ENCODE assay signal across 38 cellular contexts in genomic region chr1:34132161-34132420, GRCh38. TPM values are rescaled to one million over a fixed set of nuclear protein-coding genes. Genes with fewer than 3 reads are reported as not detected.
"Had no signal": no experiment of that assay in that cellular context is flagged by ENCODE, and none has a peak within 500 bp of the region (broad histone marks: within the 10 kb centered on the region; RNA-seq: fewer than 3 reads in every experiment).

No MANE protein-coding gene starts in this region.

- H3K9me3 Mint-ChIP-seq: activated B cell treated with CpG ODN at 0.5 μM for 24 hours; activated CD4-positive, alpha-beta memory T cell treated with anti-CD3 and anti-CD28 coated beads for 36 hours; activated CD4-positive, alpha-beta T cell treated with anti-CD3 and anti-CD28 coated beads, Interleukin-2, amount 10 ng/mL, durations not matched to agents 24 days and 14 days; activated CD8-positive, alpha-beta T cell treated with anti-CD3 and anti-CD28 coated beads for 36 hours; activated naive CD4-positive, alpha-beta T cell treated with anti-CD3 and anti-CD28 coated beads, Interleukin-2, amount 10 ng/mL, durations not matched to agents 7 days and 5 days; activated naive CD4-positive, alpha-beta T cell treated with anti-CD3 and anti-CD28 coated beads, Interleukin-2, amount 50 U/mL, for 24 hours; activated naive CD8-positive, alpha-beta T cell treated with anti-CD3 and anti-CD28 coated beads, Interleukin-2, amount 10 ng/mL, durations not matched to agents 7 days and 5 days; activated naive CD8-positive, alpha-beta T cell treated with anti-CD3 and anti-CD28 coated beads, Interleukin-2, amount 50 U/mL, for 24 hours; activated T-cell treated with anti-CD3 and anti-CD28 coated beads, Interleukin-2, amount 50 U/mL, for 24 hours; activated T-helper 2 cell treated with anti-CD3 and anti-CD28 coated beads, Interferon-gamma antibody, Interleukin-2, Interleukin-4, amounts not matched to agents 10 μg/mL and 5 μg/mL and 100 μg/mL, durations not matched to agents 14 hours and 24 hours and 36 hours; brain; central memory CD8-positive, alpha-beta T cell; T-helper 1 cell treated with Interleukin-12 subunit alpha and Interleukin-12 subunit beta and Interleukin-4 antibody, amounts not matched to agents 30 μg/mL and 1 μg/mL, for 36 hours; T-helper 2 cell treated with Interferon-gamma antibody and Interleukin-4, amounts not matched to agents 5 μg/mL and 100 μg/mL, for 36 hours had no signal

- H3K36me3 ChIP-seq: ascending aorta, cardiac muscle cell had no signal

- H3K27me3 Mint-ChIP-seq: activated B cell treated with CpG ODN at 0.5 μM for 24 hours; activated CD4-positive, alpha-beta T cell treated with anti-CD3 and anti-CD28 coated beads, Interleukin-2, amount 10 ng/mL, durations not matched to agents 24 days and 14 days; activated naive CD4-positive, alpha-beta T cell treated with anti-CD3 and anti-CD28 coated beads, Interleukin-2, amount 10 ng/mL, durations not matched to agents 7 days and 5 days; activated naive CD8-positive, alpha-beta T cell treated with anti-CD3 and anti-CD28 coated beads, Interleukin-2, amount 10 ng/mL, durations not matched to agents 7 days and 5 days; activated naive CD8-positive, alpha-beta T cell treated with anti-CD3 and anti-CD28 coated beads, Interleukin-2, amount 50 U/mL, for 24 hours; brain had no signal

- H3K27me3 ChIP-seq: ascending aorta, cardiac muscle cell had no signal

- H3K4me3 Mint-ChIP-seq: activated B cell treated with CpG ODN at 0.5 μM for 24 hours; activated CD4-positive, alpha-beta memory T cell treated with anti-CD3 and anti-CD28 coated beads for 36 hours; activated CD4-positive, alpha-beta T cell treated with anti-CD3 and anti-CD28 coated beads, Interleukin-2, amount 10 ng/mL, durations not matched to agents 24 days and 14 days; activated CD8-positive, alpha-beta T cell treated with anti-CD3 and anti-CD28 coated beads for 36 hours; activated naive CD4-positive, alpha-beta T cell treated with anti-CD3 and anti-CD28 coated beads, Interleukin-2, amount 10 ng/mL, durations not matched to agents 7 days and 5 days; activated naive CD4-positive, alpha-beta T cell treated with anti-CD3 and anti-CD28 coated beads, Interleukin-2, amount 50 U/mL, for 24 hours; activated naive CD8-positive, alpha-beta T cell; activated naive CD8-positive, alpha-beta T cell treated with anti-CD3 and anti-CD28 coated beads, Interleukin-2, amount 10 ng/mL, durations not matched to agents 7 days and 5 days; activated naive CD8-positive, alpha-beta T cell treated with anti-CD3 and anti-CD28 coated beads, Interleukin-2, amount 50 U/mL, for 24 hours; activated T-cell treated with anti-CD3 and anti-CD28 coated beads, Interleukin-2, amount 50 U/mL, for 24 hours; brain; central memory CD8-positive, alpha-beta T cell; T-helper 1 cell treated with Interleukin-12 subunit alpha and Interleukin-12 subunit beta and Interleukin-4 antibody, amounts not matched to agents 30 μg/mL and 1 μg/mL, for 36 hours; T-helper 2 cell treated with Interferon-gamma antibody and Interleukin-4, amounts not matched to agents 5 μg/mL and 100 μg/mL, for 36 hours had no signal

- H3K4me3 ChIP-seq: ascending aorta, cardiac muscle cell had no signal

- H3K4me1 ChIP-seq: ascending aorta had no signal

- H3K27ac ChIP-seq: ascending aorta, cardiac muscle cell, VCaP had no signal

- H3K27ac Mint-ChIP-seq: activated B cell treated with CpG ODN at 0.5 μM for 24 hours; activated CD4-positive, alpha-beta memory T cell treated with anti-CD3 and anti-CD28 coated beads for 36 hours; activated CD4-positive, alpha-beta T cell treated with anti-CD3 and anti-CD28 coated beads, Interleukin-2, amount 10 ng/mL, durations not matched to agents 24 days and 14 days; activated CD8-positive, alpha-beta T cell treated with anti-CD3 and anti-CD28 coated beads for 36 hours; activated naive CD4-positive, alpha-beta T cell treated with anti-CD3 and anti-CD28 coated beads, Interleukin-2, amount 10 ng/mL, durations not matched to agents 7 days and 5 days; activated naive CD4-positive, alpha-beta T cell treated with anti-CD3 and anti-CD28 coated beads, Interleukin-2, amount 50 U/mL, for 24 hours; activated naive CD8-positive, alpha-beta T cell; activated naive CD8-positive, alpha-beta T cell treated with anti-CD3 and anti-CD28 coated beads, Interleukin-2, amount 10 ng/mL, durations not matched to agents 7 days and 5 days; activated naive CD8-positive, alpha-beta T cell treated with anti-CD3 and anti-CD28 coated beads, Interleukin-2, amount 50 U/mL, for 24 hours; activated T-cell treated with anti-CD3 and anti-CD28 coated beads, Interleukin-2, amount 50 U/mL, for 24 hours; activated T-helper 2 cell treated with anti-CD3 and anti-CD28 coated beads, Interferon-gamma antibody, Interleukin-2, Interleukin-4, amounts not matched to agents 10 μg/mL and 5 μg/mL and 100 μg/mL, durations not matched to agents 14 hours and 24 hours and 36 hours; brain; T-helper 1 cell treated with Interleukin-12 subunit alpha and Interleukin-12 subunit beta and Interleukin-4 antibody, amounts not matched to agents 30 μg/mL and 1 μg/mL, for 36 hours; T-helper 2 cell treated with Interferon-gamma antibody and Interleukin-4, amounts not matched to agents 5 μg/mL and 100 μg/mL, for 36 hours had no signal

- ATAC-seq: activated CD8-positive, alpha-beta T cell treated with anti-CD3 and anti-CD28 coated beads for 36 hours; activated naive CD8-positive, alpha-beta T cell treated with anti-CD3 and anti-CD28 coated beads, Interleukin-2, amount 50 U/mL, for 24 hours had no signal

- H3K36me3 Mint-ChIP-seq: activated CD4-positive, alpha-beta memory T cell treated with anti-CD3 and anti-CD28 coated beads for 36 hours; activated naive CD4-positive, alpha-beta T cell treated with anti-CD3 and anti-CD28 coated beads, Interleukin-2, amount 10 ng/mL, durations not matched to agents 7 days and 5 days; activated naive CD4-positive, alpha-beta T cell treated with anti-CD3 and anti-CD28 coated beads, Interleukin-2, amount 50 U/mL, for 24 hours; activated naive CD8-positive, alpha-beta T cell; activated naive CD8-positive, alpha-beta T cell treated with anti-CD3 and anti-CD28 coated beads, Interleukin-2, amount 10 ng/mL, durations not matched to agents 7 days and 5 days had no signal

- H3K9me3 ChIP-seq: ascending aorta had no signal

- DNase-seq: activated B cell treated with CpG ODN at 0.5 μM for 24 hours; activated CD4-positive, alpha-beta memory T cell treated with anti-CD3 and anti-CD28 coated beads for 36 hours; activated CD4-positive, alpha-beta T cell treated with anti-CD3 and anti-CD28 coated beads for 4 hours; activated CD4-positive, alpha-beta T cell treated with anti-CD3 and anti-CD28 coated beads, Interleukin-2, amount 10 ng/mL, durations not matched to agents 24 days and 14 days; activated CD4-positive, alpha-beta T cell treated with anti-CD3 and anti-CD28 coated beads, Interleukin-2, amount 50 U/mL, for 1 hour; activated CD4-positive, alpha-beta T cell treated with anti-CD3 and anti-CD28 coated beads, Interleukin-2, amount 50 U/mL, for 4 hours; activated CD4-positive, CD25-positive, alpha-beta regulatory T cell treated with anti-CD3 and anti-CD28 coated beads, Interleukin-2, amount 50 U/mL, for 72 hours; activated CD8-positive, alpha-beta memory T cell treated with anti-CD3 and anti-CD28 coated beads, Interleukin-2, amount 50 U/mL, for 4 hours; activated CD8-positive, alpha-beta T cell treated with anti-CD3 and anti-CD28 coated beads for 36 hours; activated gamma-delta T cell; activated naive CD4-positive, alpha-beta T cell treated with anti-CD3 and anti-CD28 coated beads, Interleukin-2, amount 10 ng/mL, durations not matched to agents 7 days and 5 days; activated naive CD4-positive, alpha-beta T cell treated with Interleukin-2 at 50 U/mL for 16 hours; activated naive CD8-positive, alpha-beta T cell treated with anti-CD3 and anti-CD28 coated beads, Interleukin-2, amount 10 ng/mL, durations not matched to agents 7 days and 5 days; activated naive CD8-positive, alpha-beta T cell treated with anti-CD3 and anti-CD28 coated beads, Interleukin-2, amount 50 U/mL, for 24 hours; activated T-cell treated with anti-CD3 and anti-CD28 coated beads for 4 hours; activated T-cell treated with anti-CD3 and anti-CD28 coated beads, Interleukin-2, amount 50 U/mL, for 24 hours; activated T-cell treated with anti-CD3 and anti-CD28 coated beads, Interleukin-2, amount 50 U/mL, for 48 hours; amygdala; anterior cingulate cortex; caudate nucleus; cerebellar nuclear complex; SW 1271; T-helper 1 cell; T-helper 2 cell; T-helper 9 cell had no signal

- H3K4me1 Mint-ChIP-seq: activated B cell treated with CpG ODN at 0.5 μM for 24 hours; activated CD4-positive, alpha-beta T cell treated with anti-CD3 and anti-CD28 coated beads, Interleukin-2, amount 10 ng/mL, durations not matched to agents 24 days and 14 days; activated naive CD4-positive, alpha-beta T cell treated with anti-CD3 and anti-CD28 coated beads, Interleukin-2, amount 10 ng/mL, durations not matched to agents 7 days and 5 days; activated naive CD4-positive, alpha-beta T cell treated with anti-CD3 and anti-CD28 coated beads, Interleukin-2, amount 50 U/mL, for 24 hours; activated naive CD8-positive, alpha-beta T cell treated with anti-CD3 and anti-CD28 coated beads, Interleukin-2, amount 10 ng/mL, durations not matched to agents 7 days and 5 days; activated naive CD8-positive, alpha-beta T cell treated with anti-CD3 and anti-CD28 coated beads, Interleukin-2, amount 50 U/mL, for 24 hours; brain; central memory CD8-positive, alpha-beta T cell had no signal

RNA-seq across cellular contexts. Expression of gene CSMD2, which starts 32.9 kb away (rescaled TPM):
- total RNA-seq: activated B cell treated with CpG ODN at 0.5 μM for 24 hours; activated CD4-positive, alpha-beta memory T cell treated with anti-CD3 and anti-CD28 coated beads for 36 hours; activated CD4-positive, alpha-beta T cell treated with anti-CD3 and anti-CD28 coated beads, Interleukin-2, amount 10 ng/mL, durations not matched to agents 24 days and 14 days; activated CD8-positive, alpha-beta memory T cell treated with anti-CD3 and anti-CD28 coated beads for 36 hours; activated CD8-positive, alpha-beta T cell treated with anti-CD3 and anti-CD28 coated beads for 36 hours; activated naive CD8-positive, alpha-beta T cell treated with anti-CD3 and anti-CD28 coated beads, Interleukin-2, amount 10 ng/mL, durations not matched to agents 7 days and 5 days; activated T-helper 2 cell treated with anti-CD3 and anti-CD28 coated beads, Interferon-gamma antibody, Interleukin-2, Interleukin-4, amounts not matched to agents 10 μg/mL and 5 μg/mL and 100 μg/mL, durations not matched to agents 14 hours and 24 hours and 36 hours; bronchial epithelial cell had no signal
- polyA plus RNA-seq: cardiac muscle cell had no signal

RNA-seq across cellular contexts. Expression of gene C1orf94, which starts 44.6 kb away (rescaled TPM):
- total RNA-seq: activated B cell treated with CpG ODN at 0.5 μM for 24 hours; activated CD4-positive, alpha-beta memory T cell treated with anti-CD3 and anti-CD28 coated beads for 36 hours; activated CD4-positive, alpha-beta T cell treated with anti-CD3 and anti-CD28 coated beads, Interleukin-2, amount 10 ng/mL, durations not matched to agents 24 days and 14 days; activated CD8-positive, alpha-beta memory T cell treated with anti-CD3 and anti-CD28 coated beads for 36 hours; activated CD8-positive, alpha-beta T cell treated with anti-CD3 and anti-CD28 coated beads for 36 hours; activated naive CD8-positive, alpha-beta T cell treated with anti-CD3 and anti-CD28 coated beads, Interleukin-2, amount 10 ng/mL, durations not matched to agents 7 days and 5 days; activated T-helper 2 cell treated with anti-CD3 and anti-CD28 coated beads, Interferon-gamma antibody, Interleukin-2, Interleukin-4, amounts not matched to agents 10 μg/mL and 5 μg/mL and 100 μg/mL, durations not matched to agents 14 hours and 24 hours and 36 hours; ascending aorta; bronchial epithelial cell; cardiac muscle cell had no signal
- polyA plus RNA-seq: adipose tissue, cardiac muscle cell had no signal
